ENCODE assay signal across 24 cellular contexts in genomic region chr5:128706269-128706668, GRCh38.
"Had no signal": no experiment of that assay in that cellular context is flagged by ENCODE, and none has a peak within 500 bp of the region (broad histone marks: within the 10 kb centered on the region; RNA-seq: fewer than 3 reads in every experiment).

No MANE protein-coding gene starts in this region.

- H3K9me3 Mint-ChIP-seq: memory B cell; stimulated activated naive CD8-positive, alpha-beta T cell treated with anti-CD3 and anti-CD28 coated beads, Interleukin-15, amount 100 ng/mL, for 72 hours had no signal

- ATAC-seq: mucosa of descending colon; naive thymus-derived CD4-positive, alpha-beta T cell; natural killer cell treated with Interleukin-12 subunit alpha and Interleukin-12 subunit beta and Interleukin-15 and Interleukin-18, amount 100 ng/mL, for 72 hours; right lobe of liver; stimulated activated memory B cell treated with anti-CD40 and anti-IgM and Interleukin-4, amounts not matched to agents 10 μg/mL and 1 μg/mL and 100 μg/mL, for 72 hours; stimulated activated naive CD8-positive, alpha-beta T cell treated with anti-CD3 and anti-CD28 coated beads, Interleukin-15, amount 100 ng/mL, for 72 hours had no signal

- H3K27ac ChIP-seq: left ventricle myocardium inferior, ovary, right atrium auricular region, right lobe of liver, tibial nerve, upper lobe of left lung, vagina had no signal

- H3K27me3 Mint-ChIP-seq: memory B cell; natural killer cell treated with Interleukin-12 subunit alpha and Interleukin-12 subunit beta and Interleukin-15 and Interleukin-18, amount 100 ng/mL, for 72 hours; progenitor cell of endocrine pancreas; stimulated activated memory B cell treated with anti-CD40 and anti-IgM and Interleukin-4, amounts not matched to agents 10 μg/mL and 1 μg/mL and 100 μg/mL, for 72 hours; stimulated activated naive CD8-positive, alpha-beta T cell treated with anti-CD3 and anti-CD28 coated beads, Interleukin-15, amount 100 ng/mL, for 72 hours had no signal

- H3K4me1 Mint-ChIP-seq: memory B cell; naive thymus-derived CD4-positive, alpha-beta T cell; stimulated activated memory B cell treated with anti-CD40 and anti-IgM and Interleukin-4, amounts not matched to agents 10 μg/mL and 1 μg/mL and 100 μg/mL, for 72 hours; stimulated activated naive CD8-positive, alpha-beta T cell treated with anti-CD3 and anti-CD28 coated beads, Interleukin-15, amount 100 ng/mL, for 72 hours had no signal

- H3K36me3 Mint-ChIP-seq: memory B cell; naive thymus-derived CD4-positive, alpha-beta T cell; natural killer cell treated with Interleukin-12 subunit alpha and Interleukin-12 subunit beta and Interleukin-15 and Interleukin-18, amount 100 ng/mL, for 72 hours; stimulated activated memory B cell treated with anti-CD40 and anti-IgM and Interleukin-4, amounts not matched to agents 10 μg/mL and 1 μg/mL and 100 μg/mL, for 72 hours had no signal

- H3K4me1 ChIP-seq: left ventricle myocardium inferior, right atrium auricular region, right lobe of liver, tibial nerve, upper lobe of left lung, vagina had no signal

- H3K4me3 Mint-ChIP-seq: memory B cell; naive thymus-derived CD4-positive, alpha-beta T cell; natural killer cell treated with Interleukin-12 subunit alpha and Interleukin-12 subunit beta and Interleukin-15 and Interleukin-18, amount 100 ng/mL, for 72 hours; stimulated activated memory B cell treated with anti-CD40 and anti-IgM and Interleukin-4, amounts not matched to agents 10 μg/mL and 1 μg/mL and 100 μg/mL, for 72 hours; stimulated activated naive CD8-positive, alpha-beta T cell treated with anti-CD3 and anti-CD28 coated beads, Interleukin-15, amount 100 ng/mL, for 72 hours had no signal

- H3K4me3 ChIP-seq: left ventricle myocardium inferior, lung, mucosa of descending colon, ovary, right atrium auricular region, right lobe of liver, smooth muscle cell, tibial nerve, upper lobe of left lung, vagina had no signal

- H3K4me2 ChIP-seq: smooth muscle cell had no signal

- H3K9me3 ChIP-seq: left ventricle myocardium inferior, mucosa of descending colon, ovary, right atrium auricular region, right lobe of liver, tibial nerve, upper lobe of left lung, vagina had no signal

- H3K27me3 ChIP-seq: ovary, right atrium auricular region, right lobe of liver, tibial nerve, upper lobe of left lung, vagina had no signal

- DNase-seq: islet precursor cell; left ventricle myocardium inferior; midbrain; mucosa of descending colon; naive thymus-derived CD4-positive, alpha-beta T cell; ovary; right lobe of liver; stimulated activated CD4-positive, alpha-beta T cell treated with anti-CD3 and anti-CD28 coated beads, Interleukin-1b, Interleukin-23, amount 100 ng/mL, for 48 hours; stimulated activated CD4-positive, alpha-beta T cell treated with anti-CD3 and anti-CD28 coated beads, Interleukin-2, amount 100 ng/mL, for 48 hours; stimulated activated CD4-positive, alpha-beta T cell treated with anti-CD3 and anti-CD28 coated beads, Interleukin-4, amount 100 ng/mL, for 4 hours; stimulated activated CD8-positive, alpha-beta memory T cell treated with anti-CD3 and anti-CD28 coated beads, Interleukin-4, amount 100 ng/mL, for 48 hours; stimulated activated naive CD4-positive, alpha-beta T cell treated with Interleukin-2 at 50 U/mL for 16 hours; stimulated activated naive CD8-positive, alpha-beta T cell treated with anti-CD3 and anti-CD28 coated beads, Interleukin-15, amount 100 ng/mL, for 72 hours; substantia nigra; upper lobe of left lung had no signal

- H3K36me3 ChIP-seq: left ventricle myocardium inferior, ovary, right atrium auricular region, right lobe of liver, tibial nerve, upper lobe of left lung, vagina had no signal
